Comparison of ENCODE assay signal across 2 cellular contexts in the genomic region with DNA sequence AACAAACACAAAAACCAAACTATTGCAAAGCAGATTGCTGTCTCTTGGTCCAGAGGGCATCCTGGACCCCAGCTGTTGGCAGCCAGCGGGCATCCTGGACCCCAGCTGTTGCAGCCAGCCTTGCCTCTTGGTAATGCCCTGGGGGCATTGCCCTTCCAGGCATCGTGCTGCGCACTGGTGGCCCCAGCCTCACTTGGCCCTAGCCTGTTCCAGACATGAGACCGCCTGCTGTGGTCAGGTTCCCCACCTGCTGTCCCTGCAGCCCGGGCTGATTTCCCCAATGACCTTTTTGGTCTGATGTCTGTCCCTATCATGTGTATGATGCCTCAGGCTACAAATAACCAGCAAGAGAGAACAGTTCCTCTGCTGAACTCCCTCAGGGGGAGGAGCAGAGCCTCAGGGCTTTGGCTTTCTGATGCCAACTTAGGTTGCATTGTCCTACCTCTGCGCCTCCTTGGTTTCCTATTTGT.
TF ChIP-seq lines count a peak whose summit lies in the region.

No MANE protein-coding gene starts in this region.

TF ChIP-seq in A549, 52 proteins besides CTCF, POLR2A, EP300 and RAD21:
- TF ChIP-seq ZFP36 (IDR thresholded peaks at IDR 0.05; ENCODE audit: borderline replicate concordance, partially characterized antibody), result no peak
- TF ChIP-seq CEBPB (IDR thresholded peaks at IDR 0.05), result no peak
- TF ChIP-seq HDAC2 (IDR thresholded peaks at IDR 0.05), result no peak
- TF ChIP-seq FOSB (CRISPR knock-in tag; IDR thresholded peaks at IDR 0.05), result no peak
- TF ChIP-seq, protein P1, sequence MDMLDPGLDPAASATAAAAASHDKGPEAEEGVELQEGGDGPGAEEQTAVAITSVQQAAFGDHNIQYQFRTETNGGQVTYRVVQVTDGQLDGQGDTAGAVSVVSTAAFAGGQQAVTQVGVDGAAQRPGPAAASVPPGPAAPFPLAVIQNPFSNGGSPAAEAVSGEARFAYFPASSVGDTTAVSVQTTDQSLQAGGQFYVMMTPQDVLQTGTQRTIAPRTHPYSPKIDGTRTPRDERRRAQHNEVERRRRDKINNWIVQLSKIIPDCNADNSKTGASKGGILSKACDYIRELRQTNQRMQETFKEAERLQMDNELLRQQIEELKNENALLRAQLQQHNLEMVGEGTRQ (IDR thresholded peaks at IDR 0.05), result no peak
- TF ChIP-seq EHMT2 (IDR thresholded peaks at IDR 0.05; ENCODE audit: low read depth), result no peak
- TF ChIP-seq, protein P2, sequence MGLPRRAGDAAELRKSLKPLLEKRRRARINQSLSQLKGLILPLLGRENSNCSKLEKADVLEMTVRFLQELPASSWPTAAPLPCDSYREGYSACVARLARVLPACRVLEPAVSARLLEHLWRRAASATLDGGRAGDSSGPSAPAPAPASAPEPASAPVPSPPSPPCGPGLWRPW (IDR thresholded peaks at IDR 0.05), result no peak
- TF ChIP-seq HOXB5 (CRISPR knock-in tag; IDR thresholded peaks at IDR 0.05), result no peak
- no peak for TF ChIP-seq HOXA7 (CRISPR knock-in tag; IDR thresholded peaks at IDR 0.05)
- no peak for TF ChIP-seq HOXB13 (CRISPR knock-in tag; IDR thresholded peaks at IDR 0.05; ENCODE audit: low read depth)

TF ChIP-seq in IMR-90, 13 proteins besides CTCF, POLR2A, EP300 and RAD21:
- TF ChIP-seq RFX5 (IDR thresholded peaks at IDR 0.05; ENCODE audit: low read depth, low read length) (no peak), CHD1 (IDR thresholded peaks at IDR 0.05; ENCODE audit: low read depth, low read length) (no peak), BHLHE40 (IDR thresholded peaks at IDR 0.05; ENCODE audit: low read depth, low read length) (no peak), SMC3 (IDR thresholded peaks at IDR 0.05; ENCODE audit: low read depth, low read length) (no peak), MAZ (IDR thresholded peaks at IDR 0.05; ENCODE audit: borderline replicate concordance, low read depth, low read length) (no peak), MXI1 (IDR thresholded peaks at IDR 0.05; ENCODE audit: borderline replicate concordance, low read depth, low read length) (no peak), RCOR1 (IDR thresholded peaks at IDR 0.05; ENCODE audit: insufficient replicate concordance, low read length) (no peak), FOS (IDR thresholded peaks at IDR 0.05; ENCODE audit: low read depth, low read length) (no peak), CEBPB (IDR thresholded peaks at IDR 0.05; ENCODE audit: low read depth, low read length) (no peak), NFE2L2 (IDR thresholded peaks at IDR 0.05; ENCODE audit: low read depth, low read length) (no peak), MAFK (IDR thresholded peaks at IDR 0.05; ENCODE audit: low read depth, low read length) (no peak)
- TF ChIP-seq, protein P1 (IDR thresholded peaks at IDR 0.05; ENCODE audit: low read depth, low read length), result no peak
- TF ChIP-seq, protein P3, sequence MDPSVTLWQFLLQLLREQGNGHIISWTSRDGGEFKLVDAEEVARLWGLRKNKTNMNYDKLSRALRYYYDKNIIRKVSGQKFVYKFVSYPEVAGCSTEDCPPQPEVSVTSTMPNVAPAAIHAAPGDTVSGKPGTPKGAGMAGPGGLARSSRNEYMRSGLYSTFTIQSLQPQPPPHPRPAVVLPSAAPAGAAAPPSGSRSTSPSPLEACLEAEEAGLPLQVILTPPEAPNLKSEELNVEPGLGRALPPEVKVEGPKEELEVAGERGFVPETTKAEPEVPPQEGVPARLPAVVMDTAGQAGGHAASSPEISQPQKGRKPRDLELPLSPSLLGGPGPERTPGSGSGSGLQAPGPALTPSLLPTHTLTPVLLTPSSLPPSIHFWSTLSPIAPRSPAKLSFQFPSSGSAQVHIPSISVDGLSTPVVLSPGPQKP (IDR thresholded peaks at IDR 0.05; ENCODE audit: borderline replicate concordance, low read depth, low read length), result no peak
